28 cellular contexts compared by ENCODE assay signal in the genomic region with DNA sequence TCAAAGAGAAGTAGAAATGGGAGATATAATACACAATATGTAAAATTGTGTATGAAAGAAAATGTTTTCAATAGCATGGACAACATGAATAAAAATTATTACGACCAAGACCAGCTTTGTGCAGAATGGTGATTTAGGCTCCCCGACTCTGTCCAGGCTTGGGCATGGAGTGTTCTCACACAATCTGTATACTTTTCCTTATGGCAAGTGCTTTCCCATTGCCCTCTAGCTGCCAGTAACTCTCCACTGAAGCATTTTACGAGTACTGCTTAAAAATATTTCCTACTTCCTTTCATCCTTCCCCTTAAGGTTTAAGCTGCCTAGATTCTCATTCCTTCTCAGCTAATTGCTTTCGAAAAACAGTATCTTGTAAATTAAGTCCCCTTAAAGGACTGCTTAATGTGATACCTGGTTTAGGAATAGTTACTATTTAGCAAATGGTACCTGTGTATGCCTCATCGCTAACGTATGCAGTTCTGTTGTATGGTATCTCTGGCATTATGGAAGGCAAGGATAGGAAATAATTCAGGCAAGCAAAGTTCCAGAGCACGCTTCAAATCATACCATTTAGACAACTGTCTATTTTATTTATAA.
"Had no signal": no experiment of that assay in that cellular context is flagged by ENCODE, and none has a peak within 500 bp of the region (broad histone marks: within the 10 kb centered on the region; RNA-seq: fewer than 3 reads in every experiment).

No MANE protein-coding gene starts in this region.

- H3K27me3 Mint-ChIP-seq: effector memory CD8-positive, alpha-beta T cell; naive thymus-derived CD4-positive, alpha-beta T cell; stimulated activated memory B cell treated with anti-CD40 and anti-IgM and Interleukin-4, amounts not matched to agents 10 μg/mL and 1 μg/mL and 100 μg/mL, for 72 hours; type B pancreatic cell had no signal

- H3K36me3 Mint-ChIP-seq: naive thymus-derived CD4-positive, alpha-beta T cell; stimulated activated memory B cell treated with anti-CD40 and anti-IgM and Interleukin-4, amounts not matched to agents 10 μg/mL and 1 μg/mL and 100 μg/mL, for 72 hours; type B pancreatic cell had no signal

- H3K27ac Mint-ChIP-seq: effector memory CD8-positive, alpha-beta T cell; naive thymus-derived CD4-positive, alpha-beta T cell; nephron progenitor cell; stimulated activated memory B cell treated with anti-CD40 and anti-IgM and Interleukin-4, amounts not matched to agents 10 μg/mL and 1 μg/mL and 100 μg/mL, for 72 hours; type B pancreatic cell had no signal

- H3K4me1 Mint-ChIP-seq: naive thymus-derived CD4-positive, alpha-beta T cell; nephron progenitor cell; stimulated activated memory B cell treated with anti-CD40 and anti-IgM and Interleukin-4, amounts not matched to agents 10 μg/mL and 1 μg/mL and 100 μg/mL, for 72 hours had no signal

- H3K9me3 ChIP-seq: esophagus squamous epithelium, prostate gland, testis, tibial artery had no signal

- DNase-seq: cortex of kidney; effector memory CD8-positive, alpha-beta T cell; erythroblast; esophagus squamous epithelium; foreskin melanocyte; glutamatergic neuron; heart right ventricle; hippocampal formation; kidney glomerular epithelial cell; mammary epithelial cell; mesendoderm; midbrain; naive thymus-derived CD4-positive, alpha-beta T cell; nephron progenitor cell; nucleus accumbens; right cardiac atrium; spleen; stimulated activated CD4-positive, alpha-beta T cell treated with anti-CD3 and anti-CD28 coated beads, Interleukin-4, amount 100 ng/mL, for 4 hours; stimulated activated naive CD8-positive, alpha-beta T cell treated with anti-CD3 and anti-CD28 coated beads, Interleukin-15, Interleukin-2, amounts not matched to agents 100 U/mL and 50 U/mL, for 24 hours; substantia nigra; testis; tibial artery had no signal

- H3K4me3 Mint-ChIP-seq: effector memory CD8-positive, alpha-beta T cell; naive thymus-derived CD4-positive, alpha-beta T cell; nephron progenitor cell; stimulated activated memory B cell treated with anti-CD40 and anti-IgM and Interleukin-4, amounts not matched to agents 10 μg/mL and 1 μg/mL and 100 μg/mL, for 72 hours; type B pancreatic cell had no signal

- ATAC-seq: effector memory CD8-positive, alpha-beta T cell; heart right ventricle; left lobe of liver; naive thymus-derived CD4-positive, alpha-beta T cell; right cardiac atrium; stimulated activated memory B cell treated with anti-CD40 and anti-IgM and Interleukin-4, amounts not matched to agents 10 μg/mL and 1 μg/mL and 100 μg/mL, for 72 hours; stimulated activated naive CD8-positive, alpha-beta T cell treated with anti-CD3 and anti-CD28 coated beads, Interleukin-15, Interleukin-2, amounts not matched to agents 100 U/mL and 50 U/mL, for 24 hours had no signal

- FAIRE-seq: islet of Langerhans, urothelium cell line had no signal
